1 cellular context compared by ENCODE assay signal in the genomic region with DNA sequence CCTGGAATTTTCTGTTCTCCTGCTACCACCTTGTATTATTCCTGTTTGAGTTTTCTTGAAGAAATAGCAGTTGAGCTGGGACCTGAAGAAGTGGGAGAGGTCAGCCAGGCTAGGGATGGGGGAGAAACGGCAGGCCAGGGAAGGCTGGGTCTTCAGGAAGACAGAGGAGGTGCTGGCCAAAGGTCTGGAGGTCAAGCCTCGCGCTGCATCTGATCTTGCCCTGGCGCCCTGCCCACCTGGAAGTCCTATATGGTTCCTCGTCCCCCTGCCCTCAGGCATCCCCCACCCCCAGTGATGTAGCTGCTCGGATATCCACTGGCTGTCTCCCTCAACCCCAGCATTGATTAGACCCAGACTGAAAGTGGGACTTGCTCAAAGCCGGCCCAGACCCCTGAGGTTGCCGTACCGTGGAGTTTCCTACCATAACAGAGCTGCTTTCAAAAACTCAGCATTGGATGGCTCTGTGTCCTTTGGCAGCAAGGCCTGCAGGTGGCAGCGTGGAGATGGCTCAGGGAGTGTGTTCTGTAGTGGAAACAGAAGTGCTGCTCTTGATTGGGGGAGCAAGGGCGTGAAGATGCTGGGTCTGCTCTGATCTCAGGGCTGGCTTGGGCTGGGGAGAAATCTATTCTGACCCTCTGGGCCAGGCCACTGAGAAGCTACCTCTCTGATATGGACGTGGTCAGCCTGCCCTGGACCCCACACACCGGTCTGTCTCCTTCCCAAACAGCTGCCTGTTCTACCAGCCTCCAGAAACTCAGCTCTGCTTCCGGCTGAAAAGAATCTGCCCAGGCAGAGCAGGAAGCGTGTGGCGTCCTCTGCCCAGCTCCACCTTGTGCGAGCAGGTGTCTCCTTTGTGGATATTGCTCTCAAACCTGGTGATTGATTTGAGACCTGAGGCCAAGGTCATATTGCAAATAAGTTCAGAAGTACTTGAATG.
TF ChIP-seq lines count a peak whose summit lies in the region.

No MANE protein-coding gene starts in this region.

TF ChIP-seq in GM23338, 12 proteins besides CTCF, POLR2A, EP300 and RAD21 (continued from another document):
- TF ChIP-seq, protein P1, sequence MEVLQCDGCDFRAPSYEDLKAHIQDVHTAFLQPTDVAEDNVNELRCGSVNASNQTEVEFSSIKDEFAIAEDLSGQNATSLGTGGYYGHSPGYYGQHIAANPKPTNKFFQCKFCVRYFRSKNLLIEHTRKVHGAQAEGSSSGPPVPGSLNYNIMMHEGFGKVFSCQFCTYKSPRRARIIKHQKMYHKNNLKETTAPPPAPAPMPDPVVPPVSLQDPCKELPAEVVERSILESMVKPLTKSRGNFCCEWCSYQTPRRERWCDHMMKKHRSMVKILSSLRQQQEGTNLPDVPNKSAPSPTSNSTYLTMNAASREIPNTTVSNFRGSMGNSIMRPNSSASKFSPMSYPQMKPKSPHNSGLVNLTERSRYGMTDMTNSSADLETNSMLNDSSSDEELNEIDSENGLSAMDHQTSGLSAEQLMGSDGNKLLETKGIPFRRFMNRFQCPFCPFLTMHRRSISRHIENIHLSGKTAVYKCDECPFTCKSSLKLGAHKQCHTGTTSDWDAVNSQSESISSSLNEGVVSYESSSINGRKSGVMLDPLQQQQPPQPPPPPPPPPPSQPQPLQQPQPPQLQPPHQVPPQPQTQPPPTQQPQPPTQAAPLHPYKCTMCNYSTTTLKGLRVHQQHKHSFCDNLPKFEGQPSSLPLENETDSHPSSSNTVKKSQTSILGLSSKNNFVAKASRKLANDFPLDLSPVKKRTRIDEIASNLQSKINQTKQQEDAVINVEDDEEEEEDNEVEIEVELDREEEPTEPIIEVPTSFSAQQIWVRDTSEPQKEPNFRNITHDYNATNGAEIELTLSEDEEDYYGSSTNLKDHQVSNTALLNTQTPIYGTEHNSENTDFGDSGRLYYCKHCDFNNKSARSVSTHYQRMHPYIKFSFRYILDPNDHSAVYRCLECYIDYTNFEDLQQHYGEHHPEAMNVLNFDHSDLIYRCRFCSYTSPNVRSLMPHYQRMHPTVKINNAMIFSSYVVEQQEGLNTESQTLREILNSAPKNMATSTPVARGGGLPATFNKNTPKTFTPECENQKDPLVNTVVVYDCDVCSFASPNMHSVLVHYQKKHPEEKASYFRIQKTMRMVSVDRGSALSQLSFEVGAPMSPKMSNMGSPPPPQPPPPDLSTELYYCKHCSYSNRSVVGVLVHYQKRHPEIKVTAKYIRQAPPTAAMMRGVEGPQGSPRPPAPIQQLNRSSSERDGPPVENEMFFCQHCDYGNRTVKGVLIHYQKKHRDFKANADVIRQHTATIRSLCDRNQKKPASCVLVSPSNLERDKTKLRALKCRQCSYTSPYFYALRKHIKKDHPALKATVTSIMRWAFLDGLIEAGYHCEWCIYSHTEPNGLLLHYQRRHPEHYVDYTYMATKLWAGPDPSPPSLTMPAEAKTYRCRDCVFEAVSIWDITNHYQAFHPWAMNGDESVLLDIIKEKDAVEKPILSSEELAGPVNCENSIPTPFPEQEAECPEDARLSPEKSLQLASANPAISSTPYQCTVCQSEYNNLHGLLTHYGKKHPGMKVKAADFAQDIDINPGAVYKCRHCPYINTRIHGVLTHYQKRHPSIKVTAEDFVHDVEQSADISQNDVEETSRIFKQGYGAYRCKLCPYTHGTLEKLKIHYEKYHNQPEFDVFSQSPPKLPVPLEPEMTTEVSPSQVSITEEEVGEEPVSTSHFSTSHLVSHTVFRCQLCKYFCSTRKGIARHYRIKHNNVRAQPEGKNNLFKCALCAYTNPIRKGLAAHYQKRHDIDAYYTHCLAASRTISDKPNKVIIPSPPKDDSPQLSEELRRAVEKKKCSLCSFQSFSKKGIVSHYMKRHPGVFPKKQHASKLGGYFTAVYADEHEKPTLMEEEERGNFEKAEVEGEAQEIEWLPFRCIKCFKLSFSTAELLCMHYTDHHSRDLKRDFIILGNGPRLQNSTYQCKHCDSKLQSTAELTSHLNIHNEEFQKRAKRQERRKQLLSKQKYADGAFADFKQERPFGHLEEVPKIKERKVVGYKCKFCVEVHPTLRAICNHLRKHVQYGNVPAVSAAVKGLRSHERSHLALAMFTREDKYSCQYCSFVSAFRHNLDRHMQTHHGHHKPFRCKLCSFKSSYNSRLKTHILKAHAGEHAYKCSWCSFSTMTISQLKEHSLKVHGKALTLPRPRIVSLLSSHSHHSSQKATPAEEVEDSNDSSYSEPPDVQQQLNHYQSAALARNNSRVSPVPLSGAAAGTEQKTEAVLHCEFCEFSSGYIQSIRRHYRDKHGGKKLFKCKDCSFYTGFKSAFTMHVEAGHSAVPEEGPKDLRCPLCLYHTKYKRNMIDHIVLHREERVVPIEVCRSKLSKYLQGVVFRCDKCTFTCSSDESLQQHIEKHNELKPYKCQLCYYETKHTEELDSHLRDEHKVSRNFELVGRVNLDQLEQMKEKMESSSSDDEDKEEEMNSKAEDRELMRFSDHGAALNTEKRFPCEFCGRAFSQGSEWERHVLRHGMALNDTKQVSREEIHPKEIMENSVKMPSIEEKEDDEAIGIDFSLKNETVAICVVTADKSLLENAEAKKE (CRISPR knock-in tag; IDR thresholded peaks at IDR 0.05), result no peak
- TF ChIP-seq, protein P2, sequence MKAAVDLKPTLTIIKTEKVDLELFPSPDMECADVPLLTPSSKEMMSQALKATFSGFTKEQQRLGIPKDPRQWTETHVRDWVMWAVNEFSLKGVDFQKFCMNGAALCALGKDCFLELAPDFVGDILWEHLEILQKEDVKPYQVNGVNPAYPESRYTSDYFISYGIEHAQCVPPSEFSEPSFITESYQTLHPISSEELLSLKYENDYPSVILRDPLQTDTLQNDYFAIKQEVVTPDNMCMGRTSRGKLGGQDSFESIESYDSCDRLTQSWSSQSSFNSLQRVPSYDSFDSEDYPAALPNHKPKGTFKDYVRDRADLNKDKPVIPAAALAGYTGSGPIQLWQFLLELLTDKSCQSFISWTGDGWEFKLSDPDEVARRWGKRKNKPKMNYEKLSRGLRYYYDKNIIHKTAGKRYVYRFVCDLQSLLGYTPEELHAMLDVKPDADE (IDR thresholded peaks at IDR 0.05), result no peak
- no peak for TF ChIP-seq EZH2 (IDR thresholded peaks at IDR 0.05; ENCODE audit: low read depth, unreplicated experiment)
- no peak for TF ChIP-seq POLR2AphosphoS5 (IDR thresholded peaks at IDR 0.05; ENCODE audit: low read depth)
